In genomic region chr2:198639580-198639979, GRCh38 we compare ENCODE assay signal across 1 cellular context.
TF ChIP-seq lines count a peak whose summit lies in the region.

No MANE protein-coding gene starts in this region.

TF ChIP-seq in HepG2, 621 proteins besides CTCF, POLR2A, EP300 and RAD21 (continued from another document):
- TF ChIP-seq, protein P1, sequence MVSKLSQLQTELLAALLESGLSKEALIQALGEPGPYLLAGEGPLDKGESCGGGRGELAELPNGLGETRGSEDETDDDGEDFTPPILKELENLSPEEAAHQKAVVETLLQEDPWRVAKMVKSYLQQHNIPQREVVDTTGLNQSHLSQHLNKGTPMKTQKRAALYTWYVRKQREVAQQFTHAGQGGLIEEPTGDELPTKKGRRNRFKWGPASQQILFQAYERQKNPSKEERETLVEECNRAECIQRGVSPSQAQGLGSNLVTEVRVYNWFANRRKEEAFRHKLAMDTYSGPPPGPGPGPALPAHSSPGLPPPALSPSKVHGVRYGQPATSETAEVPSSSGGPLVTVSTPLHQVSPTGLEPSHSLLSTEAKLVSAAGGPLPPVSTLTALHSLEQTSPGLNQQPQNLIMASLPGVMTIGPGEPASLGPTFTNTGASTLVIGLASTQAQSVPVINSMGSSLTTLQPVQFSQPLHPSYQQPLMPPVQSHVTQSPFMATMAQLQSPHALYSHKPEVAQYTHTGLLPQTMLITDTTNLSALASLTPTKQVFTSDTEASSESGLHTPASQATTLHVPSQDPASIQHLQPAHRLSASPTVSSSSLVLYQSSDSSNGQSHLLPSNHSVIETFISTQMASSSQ (IDR thresholded peaks at IDR 0.05; ENCODE audit: low read depth): no peak
- TF ChIP-seq, protein P1 (CRISPR knock-in tag; IDR thresholded peaks at IDR 0.05; ENCODE audit: borderline replicate concordance): no peak
- TF ChIP-seq, protein P2, sequence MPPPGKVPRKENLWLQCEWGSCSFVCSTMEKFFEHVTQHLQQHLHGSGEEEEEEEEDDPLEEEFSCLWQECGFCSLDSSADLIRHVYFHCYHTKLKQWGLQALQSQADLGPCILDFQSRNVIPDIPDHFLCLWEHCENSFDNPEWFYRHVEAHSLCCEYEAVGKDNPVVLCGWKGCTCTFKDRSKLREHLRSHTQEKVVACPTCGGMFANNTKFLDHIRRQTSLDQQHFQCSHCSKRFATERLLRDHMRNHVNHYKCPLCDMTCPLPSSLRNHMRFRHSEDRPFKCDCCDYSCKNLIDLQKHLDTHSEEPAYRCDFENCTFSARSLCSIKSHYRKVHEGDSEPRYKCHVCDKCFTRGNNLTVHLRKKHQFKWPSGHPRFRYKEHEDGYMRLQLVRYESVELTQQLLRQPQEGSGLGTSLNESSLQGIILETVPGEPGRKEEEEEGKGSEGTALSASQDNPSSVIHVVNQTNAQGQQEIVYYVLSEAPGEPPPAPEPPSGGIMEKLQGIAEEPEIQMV (CRISPR knock-in tag; IDR thresholded peaks at IDR 0.05; ENCODE audit: low read depth): no peak
- TF ChIP-seq RNF219 (CRISPR knock-in tag; IDR thresholded peaks at IDR 0.05) (no peak), ZBTB7B (CRISPR knock-in tag; IDR thresholded peaks at IDR 0.05) (no peak), FOXO1 (CRISPR knock-in tag; IDR thresholded peaks at IDR 0.05) (no peak), RBM22 (optimal IDR thresholded peaks at IDR 0.05; ENCODE audit: low read length) (no peak), POGZ (CRISPR knock-in tag; IDR thresholded peaks at IDR 0.05) (no peak), ZMYM4 (CRISPR knock-in tag; IDR thresholded peaks at IDR 0.05) (no peak)
